Comparison of ENCODE assay signal across 12 cellular contexts in the genomic region with DNA sequence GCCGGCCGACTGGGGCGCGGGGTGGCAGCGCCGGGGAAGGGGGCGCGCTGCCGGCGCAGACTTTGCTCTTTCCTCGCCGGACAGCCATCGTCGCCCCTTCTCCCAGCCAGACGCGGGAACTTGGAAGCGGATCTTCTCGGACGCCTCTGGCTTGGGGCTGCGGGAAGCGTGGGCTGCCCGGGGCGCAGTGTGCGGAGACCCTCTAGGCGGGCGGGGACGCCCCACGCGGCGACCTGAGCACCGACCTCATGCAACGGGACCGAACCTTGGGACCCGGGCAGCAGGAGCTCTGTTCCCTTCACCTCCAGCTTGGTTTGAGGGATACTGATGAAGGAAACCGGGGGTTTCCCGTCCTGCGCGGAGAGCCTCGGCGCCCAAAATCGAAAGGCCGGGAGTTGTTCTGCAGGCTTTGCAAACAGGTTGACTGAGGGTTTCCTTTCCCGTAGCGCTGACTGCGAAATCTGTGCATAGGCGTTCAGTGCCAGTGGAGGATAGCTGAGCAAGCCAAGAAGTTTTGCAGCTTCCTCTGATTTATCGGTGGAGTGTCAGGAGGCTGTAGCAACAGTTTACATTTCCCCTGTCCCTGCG. TPM values are rescaled to one million over a fixed set of nuclear protein-coding genes. Genes with fewer than 3 reads are reported as not detected.
DNase-seq lines count a peak whose midpoint lies in the region; ATAC-seq, FAIRE-seq and TF ChIP-seq lines count a peak whose summit lies in the region.
"Had no signal": no experiment of that assay in that cellular context is flagged by ENCODE, and none has a peak within 500 bp of the region (broad histone marks: within the 10 kb centered on the region; RNA-seq: fewer than 3 reads in every experiment).

No MANE protein-coding gene starts in this region.

- peak; percentile 31 to 62; a peak in 4 of 6 replicates for ATAC-seq in A549

- dilution Hi-C loops in endothelial cell of umbilical vein (cut with MboI; ENCODE audit: extremely low pct_ligation_motif_present, low sequenced_read_pairs): no loop called here

- H3K27me3 ChIP-seq in endothelial cell of umbilical vein (ENCODE audit: control insufficient read depth in 2 of 2, insufficient read depth in 2 of 2, low read length in 2 of 2): peaks cover 9 to 18% of the 10 kb centered on the region in 2 experiments
- H3K27me3 ChIP-seq in muscle layer of duodenum (ENCODE audit: low read depth, low read length): no peaks in the 10 kb centered on the region

- TF ChIP-seq EP300 in A549 (IDR thresholded peaks at IDR 0.05): no peak

- TF ChIP-seq CTCF in A549 (IDR thresholded peaks at IDR 0.05) (no peak), HEK293 (tag by site-specific recombination; IDR thresholded peaks at IDR 0.05) (no peak), endothelial cell of umbilical vein (IDR thresholded peaks at IDR 0.05; ENCODE audit: extremely low read depth in 1 of 2, insufficient read depth in 1 of 2, low read depth in 1 of 2, low read length in 2 of 2) (no peak)

- H3K27ac ChIP-seq in A549: no peak overlapping the region
- no peak overlapping the region for H3K27ac ChIP-seq in HEK293 (ENCODE audit: extremely low read depth, low read depth, low read length)
- no peak overlapping the region for H3K27ac ChIP-seq in endothelial cell of umbilical vein (ENCODE audit: insufficient read depth, low read depth, low read length)
- no peak overlapping the region for H3K27ac ChIP-seq in muscle layer of duodenum (ENCODE audit: low read length)
- H3K27ac ChIP-seq in substantia nigra (ENCODE audit: low read depth, low read length, poor library complexity, severe bottlenecking): no peak overlapping the region

- H3K4me1 ChIP-seq in A549: no peaks in the 10 kb centered on the region
- H3K4me1 ChIP-seq in HEK293 (ENCODE audit: control insufficient read depth, insufficient read depth, low read length): no peaks in the 10 kb centered on the region; the same call in 1 of the 2 replicates
- no peaks in the 10 kb centered on the region for H3K4me1 ChIP-seq in endothelial cell of umbilical vein (ENCODE audit: control insufficient read depth, extremely low read depth, insufficient read depth, low read length)
- peaks cover 0 to 25% of the 10 kb centered on the region in 2 donors for H3K4me1 ChIP-seq in muscle layer of duodenum (ENCODE audit: control insufficient read depth in 1 of 2, insufficient read depth in 2 of 2, low read length in 2 of 2)

- no peak for DNase-seq in A549 (ENCODE audit: low read depth in 1 of 2, low spot score in 1 of 2)
- no peak for DNase-seq in endothelial cell of umbilical vein (ENCODE audit: low read depth, low spot score)
- no peak for DNase-seq in substantia nigra (lab: John Stamatoyannopoulos, UW)
- DNase-seq in SHP77 (lab: John Stamatoyannopoulos, UW): no peak
- DNase-seq in central memory CD4-positive, alpha-beta T cell: no peak
- no peak for DNase-seq in NCI-H2081 treated with DMSO at 0.1 percent for 48 hours (lab: John Stamatoyannopoulos, UW)
- DNase-seq: stimulated activated CD4-positive, alpha-beta T cell treated with anti-CD3 and anti-CD28 coated beads, Interleukin-1b, Interleukin-23, amount 100 ng/mL, for 48 hours had no signal

- no peaks in the 10 kb centered on the region for H3K9me1 ChIP-seq in endothelial cell of umbilical vein (replicated peaks; ENCODE audit: control insufficient read depth, extremely low read depth, insufficient read depth, low read length)

- no peaks in the 10 kb centered on the region for H3K79me2 ChIP-seq in endothelial cell of umbilical vein (ENCODE audit: control insufficient read depth, insufficient read depth, low read length)

- no peak for FAIRE-seq in A549 (lab: Jason Lieb, UNC)
- FAIRE-seq in endothelial cell of umbilical vein (lab: Jason Lieb, UNC): no peak

- intact Hi-C loops in endothelial cell of umbilical vein (cut with micrococcal nuclease): no loop called here

- H3K36me3 ChIP-seq in HEK293 (ENCODE audit: control insufficient read depth in 2 of 2, insufficient read depth in 1 of 2, low read length in 2 of 2) (no peaks in the 10 kb centered on the region), endothelial cell of umbilical vein (ENCODE audit: control insufficient read depth in 2 of 2, extremely low read depth in 1 of 2, insufficient read depth in 2 of 2, low read length in 2 of 2) (no peaks in the 10 kb centered on the region), muscle layer of duodenum (ENCODE audit: control insufficient read depth in 1 of 2, insufficient read depth in 2 of 2, low read length in 2 of 2) (no peaks in the 10 kb centered on the region)

- H3K9me3 ChIP-seq in A549 (no peaks in the 10 kb centered on the region), HEK293 (ENCODE audit: control insufficient read depth, insufficient read depth, low read depth, low read length) (no peaks in the 10 kb centered on the region), endothelial cell of umbilical vein (replicated peaks; ENCODE audit: control insufficient read depth, insufficient read depth, low read length) (no peaks in the 10 kb centered on the region), muscle layer of duodenum (ENCODE audit: control insufficient read depth in 1 of 2, low read length in 2 of 2) (no peaks in the 10 kb centered on the region)

- no TSS peak for BruUV-seq in endothelial cell of umbilical vein (replicated peaks; lab: Mats Ljungman, UMichigan)

- TF ChIP-seq RAD21 in A549 (conservative IDR thresholded peaks at IDR 0.05 in 1 of 2, IDR thresholded peaks at IDR 0.05 in 1 of 2): no peak

- WGBS in A549 (ENCODE audit: missing lambda C conversion rate): 11% methylated on average over 19 of the region's 48 CpGs

- peak overlapping the region; percentile 69 for H3K4me2 ChIP-seq in A549
- H3K4me2 ChIP-seq in endothelial cell of umbilical vein (ENCODE audit: insufficient read depth, low read length): no peak overlapping the region

- CTCF ChIA-PET in A549 (lab: Yijun Ruan, JAX): no interaction called here
- CTCF ChIA-PET in HEK293 (lab: Yijun Ruan, JAX): interaction anchor here (0.7 kb wide), 1 partner anchor 90 kb away, joined by 3 read pairs; no protein-coding TSS in a partner anchor
- CTCF ChIA-PET in endothelial cell of umbilical vein (lab: Charles Lee): no interaction called here

- no peak overlapping the region for H2AFZ ChIP-seq in endothelial cell of umbilical vein (ENCODE audit: low read depth, low read length)

- H3K9ac ChIP-seq in endothelial cell of umbilical vein (replicated peaks; ENCODE audit: extremely low read depth, insufficient read depth, low read length): no peak overlapping the region

- TF ChIP-seq POLR2A in A549 (IDR thresholded peaks at IDR 0.05; ENCODE audit: low read length): no peak
- no peak for TF ChIP-seq POLR2A in endothelial cell of umbilical vein (IDR thresholded peaks at IDR 0.05; ENCODE audit: low read depth, low read length)

- H4K20me1 ChIP-seq in endothelial cell of umbilical vein (replicated peaks; ENCODE audit: control insufficient read depth, extremely low read depth, insufficient read depth, low read length): no peaks in the 10 kb centered on the region

- H3K4me3 ChIP-seq in A549 (peak overlapping the region; percentile 39), HEK293 (ENCODE audit: low read depth, low read length) (peak overlapping the region; percentile 3), endothelial cell of umbilical vein (replicated peaks in 1 of 3; ENCODE audit: insufficient read depth in 1 of 3, low read depth in 1 of 3, low read length in 3 of 3) (no peak overlapping the region), muscle layer of duodenum (ENCODE audit: low read depth in 1 of 2, low read length in 2 of 2) (peak overlapping the region; percentile 27 to 79)

- POLR2A ChIA-PET in A549 (lab: Yijun Ruan, JAX) (no interaction called here), HEK293 (lab: Yijun Ruan, JAX) (no interaction called here), endothelial cell of umbilical vein (lab: Charles Lee) (no interaction called here)

TF ChIP-seq in A549, 52 proteins besides CTCF, POLR2A, EP300 and RAD21 (continues in another document):
- no peak for TF ChIP-seq PHF8 (IDR thresholded peaks at IDR 0.05; ENCODE audit: borderline replicate concordance, low read depth)
- TF ChIP-seq, protein P1, sequence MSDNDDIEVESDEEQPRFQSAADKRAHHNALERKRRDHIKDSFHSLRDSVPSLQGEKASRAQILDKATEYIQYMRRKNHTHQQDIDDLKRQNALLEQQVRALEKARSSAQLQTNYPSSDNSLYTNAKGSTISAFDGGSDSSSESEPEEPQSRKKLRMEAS (IDR thresholded peaks at IDR 0.05): no peak
- no peak for TF ChIP-seq SMC3 (IDR thresholded peaks at IDR 0.05)

TF ChIP-seq in HEK293, 187 proteins besides CTCF, POLR2A, EP300 and RAD21 (continues in another document):
- peak; percentile 58 for TF ChIP-seq ZBTB20 (tag by site-specific recombination; IDR thresholded peaks at IDR 0.05)
- TF ChIP-seq HOXC10 (CRISPR knock-in tag; IDR thresholded peaks at IDR 0.05): no peak
- no peak for TF ChIP-seq MZF1 (tag by site-specific recombination; IDR thresholded peaks at IDR 0.05; ENCODE audit: borderline replicate concordance)
- TF ChIP-seq SCRT2 (tag by site-specific recombination; IDR thresholded peaks at IDR 0.05): 0 out of 2 replicates have a peak, but pooled peaks have one; percentile 21
- no peak for TF ChIP-seq ZNF561 (tag by site-specific recombination; IDR thresholded peaks at IDR 0.05; ENCODE audit: borderline replicate concordance)

TF ChIP-seq in endothelial cell of umbilical vein, 7 proteins besides CTCF, POLR2A, EP300 and RAD21:
- TF ChIP-seq EZH2 (IDR thresholded peaks at IDR 0.05; ENCODE audit: borderline replicate concordance, low read depth, low read length, severe bottlenecking): peak; percentile 22
- TF ChIP-seq MYC (IDR thresholded peaks at IDR 0.05; ENCODE audit: low read depth, low read length): no peak
- TF ChIP-seq, protein P1 (IDR thresholded peaks at IDR 0.05; ENCODE audit: insufficient read depth, insufficient read length): no peak

RNA-seq across cellular contexts. Expression of a gene that starts 0.5 kb away (rescaled TPM):
- polyA plus RNA-seq in A549 (2011; rRNA removed) (not detected in 2 replicates), A549 (2017; fragmentation: RNase III; extraction: RNeasy Plus Mini Kit Qiagen cat#74134 plus additional on column Dnase treatment) (not detected in 3 replicates), endothelial cell of umbilical vein (not detected in 2 replicates)
- polyA plus RNA-seq in A549 (2012; cell fraction: cytosol; rRNA removed): not detected in 2 replicates
- polyA plus RNA-seq in A549 (2012; cell fraction: nucleus; rRNA removed): not detected in 2 replicates
- not detected in 2 replicates for polyA minus RNA-seq in A549 (2011; rRNA and poly(A)+ RNA removed)
- total RNA-seq in endothelial cell of umbilical vein: 0.04 TPM in 1 of 2 replicates, not detected in the other
- not detected in 2 replicates for polyA plus RNA-seq in endothelial cell of umbilical vein (2011; cell fraction: cytosol; rRNA removed)
- not detected in 2 replicates for polyA plus RNA-seq in endothelial cell of umbilical vein (2011; cell fraction: nucleus; rRNA removed)
- polyA plus RNA-seq in endothelial cell of umbilical vein (2012): not detected in 2 replicates
- polyA minus RNA-seq in endothelial cell of umbilical vein: not detected in 2 replicates
- not detected for polyA minus RNA-seq in endothelial cell of umbilical vein (2011; cell fraction: cytosol; rRNA and poly(A)+ RNA removed)
- polyA minus RNA-seq in endothelial cell of umbilical vein (2011; cell fraction: nucleus; rRNA and poly(A)+ RNA removed): 0.10 TPM in 1 of 2 replicates, not detected in the other
- total RNA-seq: activated CD8-positive, alpha-beta memory T cell treated with anti-CD3 and anti-CD28 coated beads for 36 hours; Daoy had no signal
- polyA plus RNA-seq: fibroblast of lung had no signal

Comparison
In these comparisons a context has a peak if more than half of its experiments do, and no peak if none do; other contexts are left out.
1. H3K4me3 ChIP-seq: peak in A549 (single experiment), HEK293 (single experiment) and muscle layer of duodenum (2 of 2); none in endothelial cell of umbilical vein (0 of 3).